ENCODE assay signal across 9 cellular contexts in the genomic region with DNA sequence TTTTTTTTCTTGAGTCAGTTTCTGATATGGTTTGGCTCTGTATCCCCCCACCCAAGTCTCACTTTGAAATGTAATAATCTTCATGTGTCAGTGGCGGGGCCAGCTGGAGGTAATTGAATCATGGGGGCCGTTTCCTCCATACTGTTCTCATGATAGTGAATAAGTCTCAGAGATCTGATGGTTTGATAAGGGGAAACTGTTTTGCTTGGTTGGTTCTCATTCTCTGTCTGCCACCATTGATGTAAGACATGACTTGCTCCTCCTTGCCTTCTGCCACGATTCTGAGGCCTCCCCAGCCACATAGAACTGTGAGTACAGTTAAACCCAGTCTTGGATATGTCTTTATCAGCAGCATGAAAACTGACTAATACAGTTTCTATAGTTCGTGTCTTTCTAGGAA.
DNase-seq lines count a peak whose midpoint lies in the region; ATAC-seq, FAIRE-seq and TF ChIP-seq lines count a peak whose summit lies in the region.
"Had no signal": no experiment of that assay in that cellular context is flagged by ENCODE, and none has a peak within 500 bp of the region (broad histone marks: within the 10 kb centered on the region; RNA-seq: fewer than 3 reads in every experiment).

No MANE protein-coding gene starts in this region.

- ATAC-seq in HG02884 (IDR thresholded peaks at IDR 0.05; ENCODE audit: unreplicated experiment) (no peak), GM18505 (IDR thresholded peaks at IDR 0.05; ENCODE audit: unreplicated experiment) (no peak)

- DNase-seq in GM19239 (ENCODE audit: insufficient read length, low spot score) = no peak
- DNase-seq in activated CD4-positive, CD25-positive, alpha-beta regulatory T cell treated with anti-CD3 and anti-CD28 coated beads, Interleukin-2, amount 50 U/mL, for 16 hours (ENCODE audit: low read depth, low spot score) = peak; percentile 25
- peak; percentile 50 for DNase-seq in activated naive CD8-positive, alpha-beta T cell treated with anti-CD3 and anti-CD28 coated beads, Interleukin-2, amount 50 U/mL, for 16 hours (ENCODE audit: low read depth, low spot score)
- peak; percentile 48 to 67 for DNase-seq in stimulated activated CD4-positive, alpha-beta T cell treated with anti-CD3 and anti-CD28 coated beads, Interleukin-4, amount 100 ng/mL, for 48 hours (ENCODE audit: low read depth in 2 of 2)
- DNase-seq in SIG-M5 (lab: John Stamatoyannopoulos, UW) = no peak
- DNase-seq in C1 segment of cervical spinal cord (lab: John Stamatoyannopoulos, UW) = no peak
- DNase-seq: H7 had no signal

- peak; percentile 86 for FAIRE-seq in GM19239 (lab: Jason Lieb, UNC)

- no peak for TF ChIP-seq POLR2A in GM18505 (IDR thresholded peaks at IDR 0.05; ENCODE audit: borderline replicate concordance, extremely low read depth, insufficient read depth, insufficient read length)

Comparison
In these comparisons a context has a peak if more than half of its experiments do, and no peak if none do; other contexts are left out.
1. DNase-seq: peak in activated CD4-positive, CD25-positive, alpha-beta regulatory T cell treated with anti-CD3 and anti-CD28 coated beads, Interleukin-2, amount 50 U/mL, for 16 hours (single experiment), activated naive CD8-positive, alpha-beta T cell treated with anti-CD3 and anti-CD28 coated beads, Interleukin-2, amount 50 U/mL, for 16 hours (single experiment) and stimulated activated CD4-positive, alpha-beta T cell treated with anti-CD3 and anti-CD28 coated beads, Interleukin-4, amount 100 ng/mL, for 48 hours (2 of 2); none in GM19239 (single experiment), SIG-M5 (single experiment) and C1 segment of cervical spinal cord (0 of 14).